ENCODE assay signal across 12 cellular contexts in the genomic region with DNA sequence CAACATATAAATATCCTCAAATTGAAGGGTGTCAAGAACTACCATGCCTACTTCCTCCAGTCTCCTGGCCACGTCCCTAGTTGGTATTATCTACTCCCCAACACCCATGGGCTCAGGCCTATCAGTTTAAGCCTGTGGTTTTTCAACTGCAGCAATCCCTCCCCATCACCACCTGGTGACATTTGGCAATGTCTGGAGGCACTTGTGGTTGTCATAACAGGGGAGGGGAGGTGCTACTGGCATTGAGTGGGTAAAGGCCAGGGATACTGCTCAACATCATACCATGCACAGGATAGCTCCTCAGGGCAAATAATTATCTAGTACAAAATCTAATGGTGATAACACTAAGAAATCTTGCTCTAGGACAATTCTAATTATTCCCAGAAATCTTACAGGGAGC.
"Had no signal": no experiment of that assay in that cellular context is flagged by ENCODE, and none has a peak within 500 bp of the region (broad histone marks: within the 10 kb centered on the region; RNA-seq: fewer than 3 reads in every experiment).

No MANE protein-coding gene starts in this region.

- H3K27ac ChIP-seq: upper lobe of right lung had no signal

- ATAC-seq: activated CD8-positive, alpha-beta memory T cell treated with anti-CD3 and anti-CD28 coated beads, Interleukin-2, amount 10 ng/mL, durations not matched to agents 7 days and 5 days; upper lobe of right lung had no signal

- H3K4me3 ChIP-seq: upper lobe of right lung had no signal

- DNase-seq: activated CD4-positive, alpha-beta T cell treated with anti-CD3 and anti-CD28 coated beads, Interleukin-2, amount 50 U/mL, for 48 hours; activated CD4-positive, CD25-positive, alpha-beta regulatory T cell treated with anti-CD3 and anti-CD28 coated beads, Interleukin-2, amount 50 U/mL, for 72 hours; activated CD8-positive, alpha-beta memory T cell treated with anti-CD3 and anti-CD28 coated beads, Interleukin-2, amount 10 ng/mL, durations not matched to agents 7 days and 5 days; activated effector memory CD4-positive, alpha-beta T cell treated with anti-CD3 and anti-CD28 coated beads, Interleukin-2, amount 50 U/mL, for 16 hours; activated naive CD8-positive, alpha-beta T cell treated with anti-CD3 and anti-CD28 coated beads for 36 hours; activated T-cell treated with anti-CD3 and anti-CD28 coated beads, Interleukin-2, amount 50 U/mL, for 24 hours; anterior cingulate cortex; cerebellar nuclear complex; hippocampal formation; kidney glomerular epithelial cell; stimulated activated CD4-positive, alpha-beta T cell treated with anti-CD3 and anti-CD28 coated beads, Interleukin-12 subunit alpha, Interleukin-12 subunit beta, amount 100 ng/mL, for 4 hours; upper lobe of right lung had no signal

- H3K36me3 ChIP-seq: upper lobe of right lung had no signal

- H3K27me3 ChIP-seq: upper lobe of right lung had no signal
